ENCODE assay signal across 14 cellular contexts in genomic region chr17:45296833-45297124, GRCh38. TPM values are rescaled to one million over a fixed set of nuclear protein-coding genes. Genes with fewer than 3 reads are reported as not detected.
A peak's percentile ranks its signal among the peaks of the same experiment; 100 is the strongest.
DNase-seq lines count a peak whose midpoint lies in the region; ATAC-seq and TF ChIP-seq lines count a peak whose summit lies in the region.
"Had no signal": no experiment of that assay in that cellular context is flagged by ENCODE, and none has a peak within 500 bp of the region (broad histone marks: within the 10 kb centered on the region; RNA-seq: fewer than 3 reads in every experiment).

No MANE protein-coding gene starts in this region.

- peaks cover 5% of the 10 kb centered on the region for H3K36me3 Mint-ChIP-seq in brain

- intact Hi-C loops in psoas muscle (cut with DNase I): no loop called here

- 17 to 34% (median 28%) methylated on average over 1 of the region's 1 CpG for WGBS in psoas muscle, 3 donors

- no peak overlapping the region for H3K4me3 Mint-ChIP-seq in brain

- H3K27me3 ChIP-seq in psoas muscle (ENCODE audit: insufficient read depth in 3 of 3, low read length in 2 of 3): no peaks in the 10 kb centered on the region

- peaks cover 85% of the 10 kb centered on the region for H3K4me1 Mint-ChIP-seq in brain

- H3K27ac Mint-ChIP-seq in brain: peak overlapping the region in 4 of 5 experiments; percentile 27 to 87 (median 82)

- peak overlapping the region; percentile 96 for H3K27ac ChIP-seq in psoas muscle
- H3K27ac ChIP-seq: 22Rv1 had no signal

- peaks cover 3% of the 10 kb centered on the region for H3K27me3 Mint-ChIP-seq in brain

- H3K9me3 ChIP-seq in psoas muscle: no peaks in the 10 kb centered on the region

- DNase-seq in DMS 273 (lab: John Stamatoyannopoulos, UW; ENCODE audit: unreplicated experiment) (peak; percentile 55), DMS 273 treated with DMSO at 0.1 percent for 48 hours (lab: John Stamatoyannopoulos, UW) (no peak), NCI-H2029 treated with DMSO at 0.1 percent for 48 hours (lab: John Stamatoyannopoulos, UW) (peak; percentile 54), psoas muscle (no peak), hippocampal formation (lab: John Stamatoyannopoulos, UW) (no peak), HK-2 (ENCODE audit: unreplicated experiment) (no peak), C1 segment of cervical spinal cord (lab: John Stamatoyannopoulos, UW) (no peak)
- DNase-seq: activated CD4-positive, alpha-beta T cell treated with anti-CD3 and anti-CD28 coated beads for 1 hour; NCI-H1436 had no signal

- H3K4me3 ChIP-seq in psoas muscle: no peak overlapping the region

- no peaks in the 10 kb centered on the region for H3K36me3 ChIP-seq in psoas muscle (ENCODE audit: insufficient read depth in 1 of 2, low read depth in 1 of 2)

- TF ChIP-seq CTCF in brain (conservative IDR thresholded peaks at IDR 0.05): no peak
- no peak for TF ChIP-seq CTCF in psoas muscle (IDR thresholded peaks at IDR 0.05)

- H3K4me1 ChIP-seq in psoas muscle: peaks cover 97% of the 10 kb centered on the region

- ATAC-seq in psoas muscle: no peak

- H3K9me3 Mint-ChIP-seq in brain: no peaks in the 10 kb centered on the region

RNA-seq across cellular contexts. Expression of gene MAP3K14, which starts 20.0 kb away (rescaled TPM):
- 6.8 TPM for polyA plus RNA-seq in brain (ENCODE audit: insufficient read depth, low read depth, low replicate concordance)
- 10 to 100 TPM; 21.8 to 53.5 (median 30.1) TPM for total RNA-seq in psoas muscle
- polyA plus RNA-seq in psoas muscle: 10 to 100 TPM; 12.4 to 28.1 (median 24.6) TPM

RNA-seq across cellular contexts. Expression of gene SPATA32, which starts 34.9 kb away (rescaled TPM):
- polyA plus RNA-seq in brain (ENCODE audit: insufficient read depth, low read depth, low replicate concordance) (not detected), psoas muscle (not detected)
- total RNA-seq in psoas muscle: under 1 TPM in 1 of 4 donors, not detected in 3; 0.11 TPM
- total RNA-seq: fibroblast of villous mesenchyme, mesenteric fat pad, subcutaneous adipose tissue had no signal

Comparison
In these comparisons a context has a peak if more than half of its experiments do, and no peak if none do; other contexts are left out.
1. DNase-seq: peak in DMS 273 (single experiment) and NCI-H2029 treated with DMSO at 0.1 percent for 48 hours (single experiment); none in DMS 273 treated with DMSO at 0.1 percent for 48 hours (single experiment), psoas muscle (0 of 2), hippocampal formation (0 of 2), HK-2 (single experiment) and C1 segment of cervical spinal cord (0 of 14).